Comparison of ENCODE assay signal across 8 cellular contexts in the genomic region with DNA sequence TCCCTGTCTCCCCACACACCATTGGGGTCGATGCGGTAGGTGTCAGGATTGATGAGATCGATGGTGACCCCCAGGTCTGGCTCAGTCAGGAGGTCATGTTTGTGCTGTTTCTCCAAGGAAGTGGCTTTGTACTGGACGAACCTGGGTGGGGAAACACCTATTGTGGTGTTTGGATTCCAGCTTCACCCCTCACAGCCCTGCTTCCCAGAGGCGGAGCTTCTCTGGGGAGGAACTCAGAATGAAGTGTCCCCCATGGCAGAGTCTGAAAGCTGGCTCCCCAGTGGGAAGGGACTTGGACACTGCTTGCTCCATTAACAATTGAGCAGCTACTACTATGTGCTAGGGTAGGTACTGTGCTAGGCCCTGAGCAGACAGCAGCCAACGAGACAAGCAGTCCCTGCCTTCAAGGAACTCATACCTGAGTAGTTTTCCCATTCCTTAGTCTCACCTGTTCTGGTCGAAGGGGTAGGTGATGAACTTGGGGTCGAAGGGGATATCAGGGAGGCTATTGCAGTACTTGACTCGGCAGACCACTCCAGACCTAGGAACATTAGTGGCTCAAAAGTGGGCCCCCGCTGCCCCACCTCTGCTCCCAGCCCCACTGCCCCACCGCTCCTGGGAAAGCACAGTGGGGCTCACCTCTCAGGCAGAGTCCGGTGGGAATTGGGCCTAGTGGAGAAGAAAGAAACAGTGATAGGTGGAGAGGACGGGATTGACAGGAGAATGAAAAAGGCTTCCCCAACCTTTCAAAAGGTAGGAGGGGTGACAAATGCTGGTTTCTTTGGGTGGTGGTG. TPM values are rescaled to one million over a fixed set of nuclear protein-coding genes. Genes with fewer than 3 reads are reported as not detected.
DNase-seq lines count a peak whose midpoint lies in the region; ATAC-seq, FAIRE-seq and TF ChIP-seq lines count a peak whose summit lies in the region.

No MANE protein-coding gene starts in this region.

- no peaks in the 10 kb centered on the region for H3K9me3 ChIP-seq in muscle layer of duodenum (ENCODE audit: control insufficient read depth in 1 of 2, low read length in 2 of 2)

- TF ChIP-seq CTCF in AG09309 (IDR thresholded peaks at IDR 0.05; ENCODE audit: control insufficient read depth, insufficient read depth, low read depth, low read length, missing control alignments) (no peak), cardiac fibroblast (IDR thresholded peaks at IDR 0.05; ENCODE audit: low read depth, low read length) (no peak)

- H3K9me3 Mint-ChIP-seq in IgD-negative memory B cell = no peaks in the 10 kb centered on the region

- H3K4me1 ChIP-seq in muscle layer of duodenum (ENCODE audit: control insufficient read depth in 1 of 2, insufficient read depth in 2 of 2, low read length in 2 of 2) = peaks cover 15 to 24% of the 10 kb centered on the region in 2 donors

- no peaks in the 10 kb centered on the region for H3K27me3 ChIP-seq in muscle layer of duodenum (ENCODE audit: low read depth, low read length)

- FAIRE-seq in HTR-8/SVneo (lab: Jason Lieb, UNC) = no peak

- peak overlapping the region; percentile 78 to 99 (median 98) for H3K27ac Mint-ChIP-seq in IgD-negative memory B cell

- DNase-seq in AG09309 (ENCODE audit: low read depth) (no peak), cardiac fibroblast (ENCODE audit: low read depth in 2 of 2) (no peak), HTR-8/SVneo (ENCODE audit: insufficient read length, low spot score) (no peak), HuH-7.5 (ENCODE audit: low spot score) (no peak)

- H3K27ac ChIP-seq in muscle layer of duodenum (ENCODE audit: low read length) = peak overlapping the region; percentile 92

- H3K4me3 ChIP-seq in AG09309 (ENCODE audit: control insufficient read depth, low read depth, low read length) (peak overlapping the region; percentile 100), cardiac fibroblast (replicated peaks in 1 of 2; ENCODE audit: low read depth in 2 of 2, low read length in 2 of 2) (peak overlapping the region; percentile 87 to 98), muscle layer of duodenum (ENCODE audit: low read depth in 1 of 2, low read length in 2 of 2) (peak overlapping the region; percentile 94 to 97)

- H3K27me3 Mint-ChIP-seq in IgD-negative memory B cell = no peaks in the 10 kb centered on the region

- peaks cover 41 to 59% of the 10 kb centered on the region in 2 donors for H3K36me3 ChIP-seq in muscle layer of duodenum (ENCODE audit: control insufficient read depth in 1 of 2, insufficient read depth in 2 of 2, low read length in 2 of 2)

- H3K4me1 Mint-ChIP-seq in IgD-negative memory B cell = peaks cover 7 to 19% (median 16%) of the 10 kb centered on the region in 3 donors

- H3K4me3 Mint-ChIP-seq in IgD-negative memory B cell = peak overlapping the region; percentile 84 to 97 (median 97)

- peaks cover 5% of the 10 kb centered on the region for H3K36me3 Mint-ChIP-seq in IgD-negative memory B cell

- ATAC-seq in GM21576 (IDR thresholded peaks at IDR 0.05; ENCODE audit: unreplicated experiment) = no peak
- no peak for ATAC-seq in HG03439 (IDR thresholded peaks at IDR 0.05; ENCODE audit: unreplicated experiment)

RNA-seq across cellular contexts. Expression of gene PAF1, which starts 1.1 kb away (rescaled TPM):
- polyA plus RNA-seq in IgD-negative memory B cell = 64.1 TPM

RNA-seq across cellular contexts. Expression of gene MED29, which starts 1.4 kb away (rescaled TPM):
- 68.7 TPM for polyA plus RNA-seq in IgD-negative memory B cell

RNA-seq across cellular contexts. Expression of gene ZFP36, which starts 16.8 kb away (rescaled TPM):
- polyA plus RNA-seq in IgD-negative memory B cell = 579 TPM

RNA-seq across cellular contexts. Expression of gene PLEKHG2, which starts 22.7 kb away (rescaled TPM):
- 6.5 TPM for polyA plus RNA-seq in IgD-negative memory B cell

RNA-seq across cellular contexts. Expression of gene RPS16, which starts 45.9 kb away (rescaled TPM):
- polyA plus RNA-seq in IgD-negative memory B cell = 2,255 TPM
